34 cellular contexts compared by ENCODE assay signal in the genomic region with DNA sequence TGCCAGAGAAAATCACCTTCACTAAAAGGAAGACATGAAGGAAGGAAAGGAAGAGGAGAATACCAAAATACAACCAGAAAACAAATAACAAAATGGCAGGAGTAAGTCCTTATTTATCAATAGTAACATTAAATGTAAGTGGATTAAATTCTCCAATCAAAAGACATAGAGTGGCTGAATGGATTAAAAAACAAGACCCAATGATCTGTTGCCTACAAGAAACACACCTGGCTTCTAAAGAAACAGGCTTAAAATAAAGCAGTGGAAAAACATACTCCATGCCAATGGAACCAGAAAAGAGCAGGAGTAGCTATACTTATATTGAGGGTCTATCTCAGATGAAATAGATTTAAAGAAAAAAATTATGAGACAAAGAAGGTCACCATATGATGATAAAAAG.
"Had no signal": no experiment of that assay in that cellular context is flagged by ENCODE, and none has a peak within 500 bp of the region (broad histone marks: within the 10 kb centered on the region; RNA-seq: fewer than 3 reads in every experiment).

No MANE protein-coding gene starts in this region.

- H3K36me3 ChIP-seq: MG63 had no signal

- H3K4me3 ChIP-seq: MG63 had no signal

- H3K27me3 ChIP-seq: MG63 had no signal

- DNase-seq: Karpas-422, Kasumi-1, MG63, MM.1S, MV-4-11, NCI-H1048, NCI-H1092, NCI-H1092 treated with DMSO at 0.1 percent for 48 hours, NCI-H1105, NCI-H1105 treated with DMSO at 0.1 percent for 48 hours, NCI-H1417, NCI-H1417 treated with DMSO at 0.1 percent for 48 hours, NCI-H1436, NCI-H1436 treated with DMSO at 0.1 percent for 48 hours, NCI-H146, NCI-H1694, NCI-H1694 treated with DMSO at 0.1 percent for 48 hours, NCI-H187, NCI-H187 treated with DMSO at 0.1 percent for 48 hours, NCI-H1930, NCI-H2029, NCI-H2029 treated with DMSO at 0.1 percent for 48 hours, NCI-H2081, NCI-H2081 treated with DMSO at 0.1 percent for 48 hours, NCI-H2107, NCI-H2171, NCI-H2171 treated with DMSO at 0.1 percent for 48 hours, NCI-H2227 treated with DMSO at 0.1 percent for 48 hours, NCI-H226, NCI-H345, NCI-H446, NCI-H446 treated with DMSO at 0.1 percent for 48 hours, NCI-H510A, NCI-H510A treated with DMSO at 0.1 percent for 48 hours had no signal
